Comparison of ENCODE assay signal across 16 cellular contexts in the genomic region with DNA sequence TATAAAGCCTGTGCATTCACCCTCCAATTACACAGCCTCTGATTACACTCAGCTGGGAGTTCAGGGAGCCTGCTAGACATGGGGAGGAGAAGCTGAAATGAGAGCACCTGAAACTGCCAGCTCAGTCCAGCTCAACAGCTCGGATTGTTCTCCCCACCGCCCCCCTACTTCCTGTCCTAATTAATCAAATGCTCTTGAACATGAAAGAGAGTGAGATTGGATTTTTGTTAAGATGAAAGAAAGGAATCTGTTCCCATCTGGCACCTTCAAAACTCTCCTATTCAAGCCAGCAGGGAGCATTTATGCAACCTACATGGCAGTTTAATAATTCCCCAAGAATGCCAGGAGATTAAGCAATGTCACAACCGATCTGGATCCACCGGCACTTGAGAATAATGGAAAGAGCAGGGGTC.
DNase-seq lines count a peak whose midpoint lies in the region; ATAC-seq and TF ChIP-seq lines count a peak whose summit lies in the region.
"Had no signal": no experiment of that assay in that cellular context is flagged by ENCODE, and none has a peak within 500 bp of the region (broad histone marks: within the 10 kb centered on the region; RNA-seq: fewer than 3 reads in every experiment).

No MANE protein-coding gene starts in this region.

- no peaks in the 10 kb centered on the region for H3K36me3 ChIP-seq in neural cell (ENCODE audit: insufficient read depth, low read length)
- H3K36me3 ChIP-seq in mucosa of descending colon (ENCODE audit: low read depth), result no peaks in the 10 kb centered on the region
- H3K36me3 ChIP-seq: thoracic aorta had no signal

- H4K20me1 ChIP-seq in neural cell (ENCODE audit: insufficient read depth), result no peaks in the 10 kb centered on the region

- no peaks in the 10 kb centered on the region for H3K79me2 ChIP-seq in neural cell (replicated peaks; ENCODE audit: insufficient read depth, low read length)

- H3F3A ChIP-seq in neural cell (ENCODE audit: insufficient read depth, low read length, poor library complexity, severe bottlenecking), result no peaks in the 10 kb centered on the region

- H3K9me3 ChIP-seq in neural cell (ENCODE audit: low read length) (no peaks in the 10 kb centered on the region), mucosa of descending colon (no peaks in the 10 kb centered on the region)
- H3K9me3 ChIP-seq: thoracic aorta had no signal

- no peak for TF ChIP-seq CTCF in neural cell (IDR thresholded peaks at IDR 0.05; ENCODE audit: poor library complexity, severe bottlenecking)
- TF ChIP-seq CTCF in mucosa of descending colon (IDR thresholded peaks at IDR 0.05), result no peak

- ATAC-seq in HG03520 (IDR thresholded peaks at IDR 0.05; ENCODE audit: unreplicated experiment) (no peak), GM21717 (IDR thresholded peaks at IDR 0.05; ENCODE audit: unreplicated experiment) (no peak), mucosa of descending colon (no peak)

- H3K4me2 ChIP-seq in neural cell (ENCODE audit: low read length), result no peak overlapping the region

- TF ChIP-seq POLR2A in GM18526 (IDR thresholded peaks at IDR 0.05; ENCODE audit: extremely low read depth, insufficient read length), result peak; percentile 38

- H3K27ac ChIP-seq in neural cell (ENCODE audit: low read length), result no peak overlapping the region
- H3K27ac ChIP-seq: thoracic aorta had no signal

- H3K9me2 ChIP-seq in neural cell (ENCODE audit: insufficient read depth, low read length), result no peaks in the 10 kb centered on the region

- no peak overlapping the region for H3K9ac ChIP-seq in neural cell (ENCODE audit: low read length)

- H3K27me3 ChIP-seq in neural cell (ENCODE audit: insufficient read depth, low read depth, low read length), result no peaks in the 10 kb centered on the region

- intact Hi-C loops in mucosa of descending colon (cut with DNase I, micrococcal nuclease), result no loop called here

- DNase-seq in M059J (ENCODE audit: low read depth), result peak; percentile 3
- peak; percentile 84 for DNase-seq in RPMI8226
- no peak for DNase-seq in ecto neural progenitor cell (ENCODE audit: low spot score)
- no peak for DNase-seq in mucosa of descending colon
- DNase-seq: activated CD8-positive, alpha-beta memory T cell treated with anti-CD3 and anti-CD28 coated beads, Interleukin-2, amount 50 U/mL, for 4 hours; activated naive CD8-positive, alpha-beta T cell treated with anti-CD3 and anti-CD28 coated beads for 36 hours; CD8-positive, alpha-beta memory T cell; cortex of kidney; H9; immature natural killer cell; SIG-M5 had no signal

- H3K4me3 ChIP-seq in neural cell (ENCODE audit: low read length) (no peak overlapping the region), mucosa of descending colon (no peak overlapping the region)
- H3K4me3 ChIP-seq: thoracic aorta had no signal

- no peak for TF ChIP-seq RAD21 in neural cell (conservative IDR thresholded peaks at IDR 0.05)

- TF ChIP-seq EP300 in neural cell (conservative IDR thresholded peaks at IDR 0.05; ENCODE audit: poor library complexity, severe bottlenecking), result no peak

- H2AFZ ChIP-seq in neural cell (ENCODE audit: low read depth, low read length), result no peak overlapping the region

- H3K4me1 ChIP-seq in mucosa of descending colon (ENCODE audit: low read depth), result no peaks in the 10 kb centered on the region

TF ChIP-seq in neural cell, 6 proteins besides CTCF, POLR2A, EP300 and RAD21:
- TF ChIP-seq POLR2AphosphoS5 (IDR thresholded peaks at IDR 0.05), result peak; percentile 26
- no peak for TF ChIP-seq EZH2 (IDR thresholded peaks at IDR 0.05; ENCODE audit: borderline replicate concordance, insufficient read depth, low read length, poor library complexity, severe bottlenecking)

Comparison
In these comparisons a context has a peak if more than half of its experiments do, and no peak if none do; other contexts are left out.
1. DNase-seq: peak in M059J (single experiment) and RPMI8226 (single experiment); none in ecto neural progenitor cell (single experiment) and mucosa of descending colon (0 of 3).